19 cellular contexts compared by ENCODE assay signal in the genomic region with DNA sequence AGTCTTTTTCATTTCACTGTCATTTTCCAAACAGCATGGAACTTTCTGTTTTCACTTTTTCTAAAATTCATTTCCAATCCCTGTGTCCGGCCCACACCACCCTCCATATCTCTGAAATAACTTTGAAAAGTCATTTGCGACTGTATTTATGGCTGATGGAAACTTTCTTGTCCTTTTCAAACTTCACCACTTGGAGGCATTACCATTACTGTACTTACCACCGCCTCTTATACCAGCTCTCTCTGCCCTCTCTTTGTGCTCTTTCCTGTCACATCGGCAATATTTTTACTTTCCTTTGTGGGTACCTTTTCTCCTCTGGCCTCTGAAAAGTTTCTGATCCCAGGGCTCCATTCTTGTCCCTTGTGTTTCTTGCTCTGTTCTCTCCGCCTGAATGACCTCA. TPM values are rescaled to one million over a fixed set of nuclear protein-coding genes. Genes with fewer than 3 reads are reported as not detected.
DNase-seq lines count a peak whose midpoint lies in the region; ATAC-seq and TF ChIP-seq lines count a peak whose summit lies in the region.
"Had no signal": no experiment of that assay in that cellular context is flagged by ENCODE, and none has a peak within 500 bp of the region (broad histone marks: within the 10 kb centered on the region; RNA-seq: fewer than 3 reads in every experiment).

No MANE protein-coding gene starts in this region.

- H3K4me3 Mint-ChIP-seq in natural killer cell treated with Interleukin-12 subunit alpha and Interleukin-12 subunit beta and Interleukin-15 and Interleukin-18, amount 100 ng/mL, for 72 hours, result peak overlapping the region; percentile 53
- H3K4me3 Mint-ChIP-seq: activated CD4-positive, alpha-beta memory T cell treated with anti-CD3 and anti-CD28 coated beads, Interleukin-2, amount 10 ng/mL, durations not matched to agents 7 days and 5 days had no signal

- no peaks in the 10 kb centered on the region for H3K79me2 ChIP-seq in SK-N-SH (ENCODE audit: insufficient read depth)

- H3K27me3 Mint-ChIP-seq in natural killer cell treated with Interleukin-12 subunit alpha and Interleukin-12 subunit beta and Interleukin-15 and Interleukin-18, amount 100 ng/mL, for 72 hours, result peaks cover 0 to 9% of the 10 kb centered on the region in 2 donors

- no peaks in the 10 kb centered on the region for H3F3A ChIP-seq in SK-N-SH (replicated peaks; ENCODE audit: insufficient read depth)

- peaks cover 5 to 33% of the 10 kb centered on the region in 2 donors for H3K36me3 Mint-ChIP-seq in activated naive CD4-positive, alpha-beta T cell treated with anti-CD3 and anti-CD28 coated beads, Interleukin-2, amount 50 U/mL, for 72 hours
- H3K36me3 Mint-ChIP-seq in natural killer cell treated with Interleukin-12 subunit alpha and Interleukin-12 subunit beta and Interleukin-15 and Interleukin-18, amount 100 ng/mL, for 72 hours, result peaks cover 30% of the 10 kb centered on the region

- no peak overlapping the region for H3K9ac ChIP-seq in SK-N-SH

- no peak overlapping the region for H3K4me2 ChIP-seq in SK-N-SH

- no peak for TF ChIP-seq RAD21 in SK-N-SH (IDR thresholded peaks at IDR 0.05; ENCODE audit: low read length)

- peak overlapping the region in 1 of 2 donors; percentile 3 for H3K27ac Mint-ChIP-seq in activated naive CD4-positive, alpha-beta T cell treated with anti-CD3 and anti-CD28 coated beads, Interleukin-2, amount 50 U/mL, for 72 hours
- H3K27ac Mint-ChIP-seq in natural killer cell treated with Interleukin-12 subunit alpha and Interleukin-12 subunit beta and Interleukin-15 and Interleukin-18, amount 100 ng/mL, for 72 hours, result no peak overlapping the region
- H3K27ac Mint-ChIP-seq: activated CD4-positive, alpha-beta memory T cell treated with anti-CD3 and anti-CD28 coated beads, Interleukin-2, amount 10 ng/mL, durations not matched to agents 7 days and 5 days had no signal

- in situ Hi-C loops in ACHN (cut with HindIII; ENCODE audit: low pct_ligation_motif_present, low pct_unique_long_range_greater_than_20kb, low sequenced_read_pairs), result loop anchor here (25.0 kb wide), 1 partner anchor 90 kb away; the partner anchor contains the start of gene IL18R1

- no peak overlapping the region for H3K4me3 ChIP-seq in SK-N-SH (ENCODE audit: low read depth in 2 of 2, low read length in 1 of 2)
- no peak overlapping the region for H3K4me3 ChIP-seq in LNCaP clone FGC (ENCODE audit: low read depth, low read length)
- H3K4me3 ChIP-seq: cardiac muscle cell, lower lobe of right lung had no signal

- no peaks in the 10 kb centered on the region for H3K9me3 ChIP-seq in SK-N-SH
- H3K9me3 ChIP-seq: lower lobe of right lung had no signal

- H3K36me3 ChIP-seq in SK-N-SH (replicated peaks in 1 of 2; ENCODE audit: control insufficient read depth in 1 of 2, insufficient read depth in 2 of 2, low read length in 1 of 2), result no peaks in the 10 kb centered on the region
- H3K36me3 ChIP-seq: cardiac muscle cell, lower lobe of right lung had no signal

- peak; percentile 45; the same call in 1 of the 3 replicates for ATAC-seq in SK-N-SH treated with all-trans-retinoic acid at 6 μM for 48 hours
- ATAC-seq in activated naive CD4-positive, alpha-beta T cell treated with anti-CD3 and anti-CD28 coated beads, Interleukin-2, amount 50 U/mL, for 72 hours, result peak; percentile 51 to 61
- peak; percentile 62 to 66 for ATAC-seq in natural killer cell treated with Interleukin-12 subunit alpha and Interleukin-12 subunit beta and Interleukin-15 and Interleukin-18, amount 100 ng/mL, for 72 hours
- ATAC-seq in HG02763 (IDR thresholded peaks at IDR 0.05; ENCODE audit: unreplicated experiment), result no peak
- ATAC-seq in GM19463 (IDR thresholded peaks at IDR 0.05; ENCODE audit: unreplicated experiment), result no peak

- peaks cover 31% of the 10 kb centered on the region; the same call in 1 of the 2 replicates for H3K27me3 ChIP-seq in SK-N-SH (ENCODE audit: insufficient read depth)

- peaks cover 50 to 55% of the 10 kb centered on the region in 2 donors for H3K4me1 Mint-ChIP-seq in natural killer cell treated with Interleukin-12 subunit alpha and Interleukin-12 subunit beta and Interleukin-15 and Interleukin-18, amount 100 ng/mL, for 72 hours (ENCODE audit: low read depth in 2 of 2)

- H3K9me3 Mint-ChIP-seq in activated naive CD4-positive, alpha-beta T cell treated with anti-CD3 and anti-CD28 coated beads, Interleukin-2, amount 50 U/mL, for 72 hours, result peaks cover 4 to 24% of the 10 kb centered on the region in 2 donors
- H3K9me3 Mint-ChIP-seq in natural killer cell treated with Interleukin-12 subunit alpha and Interleukin-12 subunit beta and Interleukin-15 and Interleukin-18, amount 100 ng/mL, for 72 hours, result peaks cover 11% of the 10 kb centered on the region

- no peak overlapping the region for H2AFZ ChIP-seq in SK-N-SH (ENCODE audit: low read depth)

- H3K9me2 ChIP-seq in SK-N-SH, result no peaks in the 10 kb centered on the region

- POLR2A ChIA-PET in SK-N-SH (lab: Yijun Ruan, JAX), result no interaction called here

- no peak for DNase-seq in SK-N-SH
- DNase-seq in LNCaP clone FGC (ENCODE audit: low read depth), result no peak
- no peak for DNase-seq in activated naive CD4-positive, alpha-beta T cell treated with anti-CD3 and anti-CD28 coated beads, Interleukin-2, amount 50 U/mL, for 72 hours (ENCODE audit: low spot score in 2 of 2)
- no peak for DNase-seq in natural killer cell treated with Interleukin-12 subunit alpha and Interleukin-12 subunit beta and Interleukin-15 and Interleukin-18, amount 100 ng/mL, for 72 hours (ENCODE audit: low spot score)
- DNase-seq in ACHN, result no peak
- DNase-seq: activated CD4-positive, alpha-beta memory T cell treated with anti-CD3 and anti-CD28 coated beads, Interleukin-2, amount 10 ng/mL, durations not matched to agents 7 days and 5 days; COR-L47; foreskin melanocyte; lower lobe of right lung; NCI-H2029 treated with DMSO at 0.1 percent for 48 hours; NCI-H524 treated with DMSO at 0.1 percent for 48 hours; stimulated activated CD4-positive, alpha-beta T cell treated with anti-CD3 and anti-CD28 coated beads, Interleukin-15, amount 100 ng/mL, for 24 hours had no signal

- H3K4me1 ChIP-seq in SK-N-SH (ENCODE audit: control insufficient read depth in 1 of 2, insufficient read depth in 2 of 2, low read depth in 1 of 2, low read length in 1 of 2), result no peaks in the 10 kb centered on the region

- no peak overlapping the region for H3K27ac ChIP-seq in SK-N-SH (ENCODE audit: low read depth in 2 of 2, low read length in 1 of 2)
- H3K27ac ChIP-seq: cardiac muscle cell, HL-60, lower lobe of right lung had no signal

- CTCF ChIA-PET in SK-N-SH (lab: Yijun Ruan, JAX), result no interaction called here

- TF ChIP-seq EP300 in SK-N-SH (IDR thresholded peaks at IDR 0.05; ENCODE audit: borderline replicate concordance in 1 of 2, low read depth in 1 of 2, low read length in 1 of 2), result no peak

- H4K20me1 ChIP-seq in SK-N-SH (ENCODE audit: insufficient read depth), result no peaks in the 10 kb centered on the region

- WGBS in SK-N-SH (ENCODE audit: low lambda C conversion rate), result 9% methylated on average over 5 of the region's 5 CpGs

- TF ChIP-seq CTCF in SK-N-SH (IDR thresholded peaks at IDR 0.05), result no peak
- 0 out of 2 replicates have a peak, but pooled peaks have one; percentile 7 for TF ChIP-seq CTCF in LNCaP clone FGC (IDR thresholded peaks at IDR 0.05; ENCODE audit: control insufficient read depth, extremely low read depth, insufficient read depth)

TF ChIP-seq in SK-N-SH treated with all-trans-retinoic acid at 6 μM for 48 hours, 23 proteins besides CTCF, POLR2A, EP300 and RAD21:
- TF ChIP-seq OSR1 (CRISPR knock-in tag; IDR thresholded peaks at IDR 0.05) (no peak), ARNTL (CRISPR knock-in tag; IDR thresholded peaks at IDR 0.05; ENCODE audit: borderline replicate concordance, low read depth) (no peak), TOX (CRISPR knock-in tag; IDR thresholded peaks at IDR 0.05; ENCODE audit: borderline replicate concordance) (no peak), ESRRG (CRISPR knock-in tag; IDR thresholded peaks at IDR 0.05) (no peak), ZNF565 (CRISPR knock-in tag; conservative IDR thresholded peaks at IDR 0.05; ENCODE audit: low read depth) (no peak), ZNF8 (CRISPR knock-in tag; IDR thresholded peaks at IDR 0.05) (no peak), ISL1 (CRISPR knock-in tag; IDR thresholded peaks at IDR 0.05) (no peak), ZFP30 (CRISPR knock-in tag; IDR thresholded peaks at IDR 0.05) (no peak), CSDC2 (CRISPR knock-in tag; IDR thresholded peaks at IDR 0.05) (no peak), ZC3H10 (CRISPR knock-in tag; IDR thresholded peaks at IDR 0.05) (no peak), SNAI2 (CRISPR knock-in tag; IDR thresholded peaks at IDR 0.05) (no peak)

TF ChIP-seq in SK-N-SH, 30 proteins besides CTCF, POLR2A, EP300 and RAD21 (continues in another document):
- TF ChIP-seq YY1 (IDR thresholded peaks at IDR 0.05; ENCODE audit: low read depth), result no peak
- TF ChIP-seq, protein P1, sequence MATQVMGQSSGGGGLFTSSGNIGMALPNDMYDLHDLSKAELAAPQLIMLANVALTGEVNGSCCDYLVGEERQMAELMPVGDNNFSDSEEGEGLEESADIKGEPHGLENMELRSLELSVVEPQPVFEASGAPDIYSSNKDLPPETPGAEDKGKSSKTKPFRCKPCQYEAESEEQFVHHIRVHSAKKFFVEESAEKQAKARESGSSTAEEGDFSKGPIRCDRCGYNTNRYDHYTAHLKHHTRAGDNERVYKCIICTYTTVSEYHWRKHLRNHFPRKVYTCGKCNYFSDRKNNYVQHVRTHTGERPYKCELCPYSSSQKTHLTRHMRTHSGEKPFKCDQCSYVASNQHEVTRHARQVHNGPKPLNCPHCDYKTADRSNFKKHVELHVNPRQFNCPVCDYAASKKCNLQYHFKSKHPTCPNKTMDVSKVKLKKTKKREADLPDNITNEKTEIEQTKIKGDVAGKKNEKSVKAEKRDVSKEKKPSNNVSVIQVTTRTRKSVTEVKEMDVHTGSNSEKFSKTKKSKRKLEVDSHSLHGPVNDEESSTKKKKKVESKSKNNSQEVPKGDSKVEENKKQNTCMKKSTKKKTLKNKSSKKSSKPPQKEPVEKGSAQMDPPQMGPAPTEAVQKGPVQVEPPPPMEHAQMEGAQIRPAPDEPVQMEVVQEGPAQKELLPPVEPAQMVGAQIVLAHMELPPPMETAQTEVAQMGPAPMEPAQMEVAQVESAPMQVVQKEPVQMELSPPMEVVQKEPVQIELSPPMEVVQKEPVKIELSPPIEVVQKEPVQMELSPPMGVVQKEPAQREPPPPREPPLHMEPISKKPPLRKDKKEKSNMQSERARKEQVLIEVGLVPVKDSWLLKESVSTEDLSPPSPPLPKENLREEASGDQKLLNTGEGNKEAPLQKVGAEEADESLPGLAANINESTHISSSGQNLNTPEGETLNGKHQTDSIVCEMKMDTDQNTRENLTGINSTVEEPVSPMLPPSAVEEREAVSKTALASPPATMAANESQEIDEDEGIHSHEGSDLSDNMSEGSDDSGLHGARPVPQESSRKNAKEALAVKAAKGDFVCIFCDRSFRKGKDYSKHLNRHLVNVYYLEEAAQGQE (IDR thresholded peaks at IDR 0.05; ENCODE audit: low read depth, low read length), result no peak

RNA-seq across cellular contexts. Expression of gene IL1RL1, which starts 39.5 kb away (rescaled TPM):
- polyA plus RNA-seq in SK-N-SH (2012; rRNA removed), result not detected in 2 replicates
- not detected in 2 replicates for polyA plus RNA-seq in SK-N-SH (2012; cell fraction: cytosol; rRNA removed)
- polyA plus RNA-seq in SK-N-SH (2012; cell fraction: nucleus; rRNA removed), result not detected in 2 replicates
- 1 to 10 TPM in 1 of 2 donors, under 1 TPM in 1; 0.74 to 1.0 TPM for total RNA-seq in activated naive CD4-positive, alpha-beta T cell treated with anti-CD3 and anti-CD28 coated beads, Interleukin-2, amount 50 U/mL, for 72 hours
- total RNA-seq in natural killer cell treated with Interleukin-12 subunit alpha and Interleukin-12 subunit beta and Interleukin-15 and Interleukin-18, amount 100 ng/mL, for 72 hours, result 10 to 100 TPM; 36.3 to 57.7 TPM
- total RNA-seq: A673, cardiac muscle cell had no signal
- polyA plus RNA-seq: cardiac muscle cell, neural cell had no signal

Comparison
In these comparisons a context has a peak if more than half of its experiments do, and no peak if none do; other contexts are left out.
1. ATAC-seq: peak in SK-N-SH treated with all-trans-retinoic acid at 6 μM for 48 hours (single experiment), activated naive CD4-positive, alpha-beta T cell treated with anti-CD3 and anti-CD28 coated beads, Interleukin-2, amount 50 U/mL, for 72 hours (2 of 2) and natural killer cell treated with Interleukin-12 subunit alpha and Interleukin-12 subunit beta and Interleukin-15 and Interleukin-18, amount 100 ng/mL, for 72 hours (2 of 2); none in HG02763 (single experiment) and GM19463 (single experiment).
2. RNA of gene IL1RL1, which starts 39.5 kb away (total RNA-seq): 36.3 to 57.7 TPM in natural killer cell treated with Interleukin-12 subunit alpha and Interleukin-12 subunit beta and Interleukin-15 and Interleukin-18, amount 100 ng/mL, for 72 hours; 0.74 to 1.0 TPM in activated naive CD4-positive, alpha-beta T cell treated with anti-CD3 and anti-CD28 coated beads, Interleukin-2, amount 50 U/mL, for 72 hours; every median in the first group is over 10 times any median in the second.